In genomic region chr5:131417240-131417869, GRCh38 we compare ENCODE assay signal across 8 cellular contexts.
A peak's percentile ranks its signal among the peaks of the same experiment; 100 is the strongest.
DNase-seq lines count a peak whose midpoint lies in the region; ATAC-seq and TF ChIP-seq lines count a peak whose summit lies in the region.

No MANE protein-coding gene starts in this region.

- H3K4me3 Mint-ChIP-seq in activated T-helper 1 cell treated with anti-CD3 and anti-CD28 coated beads, Interleukin-12 subunit alpha, Interleukin-12 subunit beta, Interleukin-2, Interleukin-4 antibody, amounts not matched to agents 30 ng/mL and 10 ng/mL and 1 ng/mL, durations not matched to agents 14 hours and 24 hours and 36 hours: peak overlapping the region; percentile 32

- peaks cover 37% of the 10 kb centered on the region for H3K4me1 Mint-ChIP-seq in activated T-helper 1 cell treated with anti-CD3 and anti-CD28 coated beads, Interleukin-12 subunit alpha, Interleukin-12 subunit beta, Interleukin-2, Interleukin-4 antibody, amounts not matched to agents 30 ng/mL and 10 ng/mL and 1 ng/mL, durations not matched to agents 14 hours and 24 hours and 36 hours (ENCODE audit: low read depth)

- DNase-seq in D341Med (ENCODE audit: low spot score) (peak; percentile 56), KBM-7 (peak; percentile 89), RPMI7951 (ENCODE audit: low read depth) (peak; percentile 55), fibroblast of pulmonary artery (ENCODE audit: low read depth) (peak; percentile 86), non-pigmented ciliary epithelial cell (ENCODE audit: low read depth) (peak; percentile 35), superior temporal gyrus (ENCODE audit: extremely low spot score) (peak; percentile 95)
- peak; percentile 65 for DNase-seq in activated T-helper 1 cell treated with anti-CD3 and anti-CD28 coated beads, Interleukin-12 subunit alpha, Interleukin-12 subunit beta, Interleukin-2, Interleukin-4 antibody, amounts not matched to agents 30 ng/mL and 10 ng/mL and 1 ng/mL, durations not matched to agents 14 hours and 24 hours and 36 hours (ENCODE audit: low spot score)

- ATAC-seq in GM21447 (IDR thresholded peaks at IDR 0.05; ENCODE audit: unreplicated experiment): peak; percentile 40

- H3K4me3 ChIP-seq in fibroblast of pulmonary artery (replicated peaks; ENCODE audit: low read depth, low read length): no peak overlapping the region

- peak; percentile 75 for TF ChIP-seq CTCF in fibroblast of pulmonary artery (IDR thresholded peaks at IDR 0.05; ENCODE audit: low read length, missing control alignments)

- in situ Hi-C loops in KBM-7 (cut with MboI; ENCODE audit: low pct_unique_long_range_greater_than_20kb, low sequenced_read_pairs): no loop called here

- H3K27me3 Mint-ChIP-seq in activated T-helper 1 cell treated with anti-CD3 and anti-CD28 coated beads, Interleukin-12 subunit alpha, Interleukin-12 subunit beta, Interleukin-2, Interleukin-4 antibody, amounts not matched to agents 30 ng/mL and 10 ng/mL and 1 ng/mL, durations not matched to agents 14 hours and 24 hours and 36 hours (ENCODE audit: insufficient read depth): no peaks in the 10 kb centered on the region

- no peaks in the 10 kb centered on the region for H3K9me3 Mint-ChIP-seq in activated T-helper 1 cell treated with anti-CD3 and anti-CD28 coated beads, Interleukin-12 subunit alpha, Interleukin-12 subunit beta, Interleukin-2, Interleukin-4 antibody, amounts not matched to agents 30 ng/mL and 10 ng/mL and 1 ng/mL, durations not matched to agents 14 hours and 24 hours and 36 hours

- intact Hi-C loops in activated T-helper 1 cell treated with anti-CD3 and anti-CD28 coated beads, Interleukin-12 subunit alpha, Interleukin-12 subunit beta, Interleukin-2, Interleukin-4 antibody, amounts not matched to agents 30 ng/mL and 10 ng/mL and 1 ng/mL, durations not matched to agents 14 hours and 24 hours and 36 hours (cut with micrococcal nuclease): loop anchor here (1.0 to 5.0 kb wide), 9 partner anchors 35 to 1310 kb away; partner anchors contain the start of genes HINT1 and LYRM7

- peaks cover 21% of the 10 kb centered on the region for H3K36me3 Mint-ChIP-seq in activated T-helper 1 cell treated with anti-CD3 and anti-CD28 coated beads, Interleukin-12 subunit alpha, Interleukin-12 subunit beta, Interleukin-2, Interleukin-4 antibody, amounts not matched to agents 30 ng/mL and 10 ng/mL and 1 ng/mL, durations not matched to agents 14 hours and 24 hours and 36 hours (ENCODE audit: low read depth)

- H3K27ac Mint-ChIP-seq in activated T-helper 1 cell treated with anti-CD3 and anti-CD28 coated beads, Interleukin-12 subunit alpha, Interleukin-12 subunit beta, Interleukin-2, Interleukin-4 antibody, amounts not matched to agents 30 ng/mL and 10 ng/mL and 1 ng/mL, durations not matched to agents 14 hours and 24 hours and 36 hours: peak overlapping the region; percentile 59

Comparison
In these comparisons a context has a peak if more than half of its experiments do, and no peak if none do; other contexts are left out.
1. DNase-seq: peak in every context shown above with its lines; median percentile 95 in superior temporal gyrus; 89 in KBM-7; 86 in fibroblast of pulmonary artery; 65 in activated T-helper 1 cell treated with anti-CD3 and anti-CD28 coated beads, Interleukin-12 subunit alpha, Interleukin-12 subunit beta, Interleukin-2, Interleukin-4 antibody, amounts not matched to agents 30 ng/mL and 10 ng/mL and 1 ng/mL, durations not matched to agents 14 hours and 24 hours and 36 hours; 56 in D341Med; 55 in RPMI7951; 35 in non-pigmented ciliary epithelial cell.